ENCODE assay signal across 22 cellular contexts in the genomic region with DNA sequence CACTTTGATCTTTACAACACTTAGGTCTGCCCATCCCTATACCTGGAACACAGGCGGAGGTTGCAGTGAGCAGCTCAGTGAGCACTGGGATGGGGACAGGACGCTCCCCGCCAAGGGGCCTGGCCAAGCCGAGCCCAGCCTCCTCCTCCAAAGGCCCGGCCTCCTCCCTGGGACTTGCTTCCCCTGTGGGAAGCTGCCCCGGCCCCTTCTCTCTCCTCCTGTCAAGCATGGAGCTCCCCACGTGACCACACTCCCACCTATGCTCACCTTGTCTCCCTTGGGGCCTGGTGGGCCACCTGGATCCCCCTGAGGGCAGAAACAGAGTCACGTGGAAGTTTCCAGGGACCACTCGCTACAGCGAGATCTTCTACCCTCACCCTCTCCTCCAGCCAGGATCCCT. TPM values are rescaled to one million over a fixed set of nuclear protein-coding genes. Genes with fewer than 3 reads are reported as not detected.
DNase-seq lines count a peak whose midpoint lies in the region; ATAC-seq and TF ChIP-seq lines count a peak whose summit lies in the region.
"Had no signal": no experiment of that assay in that cellular context is flagged by ENCODE, and none has a peak within 500 bp of the region (broad histone marks: within the 10 kb centered on the region; RNA-seq: fewer than 3 reads in every experiment).

No MANE protein-coding gene starts in this region.

- H3K4me1 ChIP-seq in IMR-90 (ENCODE audit: control insufficient read depth, insufficient read depth, low read length) (peaks cover 44% of the 10 kb centered on the region), RWPE2 (ENCODE audit: insufficient read depth, poor library complexity, severe bottlenecking) (peaks cover 17% of the 10 kb centered on the region), mesenchymal stem cell (ENCODE audit: control insufficient read depth, insufficient read depth, low read depth, low read length) (peaks cover 49% of the 10 kb centered on the region), foreskin keratinocyte (peaks cover 10% of the 10 kb centered on the region)
- H3K4me1 ChIP-seq: HAP-1 had no signal

- peak overlapping the region; percentile 100 for H4K91ac ChIP-seq in IMR-90 (ENCODE audit: insufficient read depth, low read depth, low read length)
- H4K91ac ChIP-seq in mesenchymal stem cell (ENCODE audit: low read length) = peak overlapping the region; percentile 84

- H3K9me1 ChIP-seq in IMR-90 (ENCODE audit: insufficient read depth, low read length) = peaks cover 32% of the 10 kb centered on the region

- H2AK9ac ChIP-seq in IMR-90 (replicated peaks; ENCODE audit: low read depth, low read length, poor library complexity) = peak overlapping the region; percentile 85

- intact Hi-C loops in IMR-90 (cut with micrococcal nuclease) = no loop called here

- DNase-seq in IMR-90 (no peak), RWPE2 (ENCODE audit: low spot score) (no peak), mesenchymal stem cell (no peak), UCSD-AML1 (lab: John Stamatoyannopoulos, UW; ENCODE audit: unreplicated experiment) (no peak), foreskin keratinocyte (no peak)
- DNase-seq in activated CD4-positive, alpha-beta T cell treated with anti-CD3 and anti-CD28 coated beads for 1 hour = no peak
- DNase-seq: DMS53, GDM1, KG1, NCI-H1092, NCI-H2081, NCI-H446, NCI-H526, PC-3, RPMI8226, SIG-M5 had no signal

- TF ChIP-seq POLR2A in IMR-90 (IDR thresholded peaks at IDR 0.05; ENCODE audit: low read depth, low read length) = no peak

- in situ Hi-C loops in IMR-90 (cut with MboI; ENCODE audit: low sequenced_read_pairs) = no loop called here

- H2BK120ac ChIP-seq in IMR-90 (ENCODE audit: low read depth, low read length) (peak overlapping the region; percentile 100), mesenchymal stem cell (ENCODE audit: low read depth, low read length) (peak overlapping the region; percentile 42)

- peak overlapping the region; percentile 99 for H2BK20ac ChIP-seq in IMR-90 (ENCODE audit: low read depth, low read length)

- H2BK15ac ChIP-seq in IMR-90 (ENCODE audit: low read depth, low read length) = peak overlapping the region; percentile 98; the same call in 2 of the 3 replicates
- H2BK15ac ChIP-seq in mesenchymal stem cell (ENCODE audit: low read depth, poor library complexity, severe bottlenecking) = peak overlapping the region; percentile 52

- H3K27ac ChIP-seq in IMR-90 (ENCODE audit: insufficient read depth, low read length) (peak overlapping the region; percentile 87), RWPE2 (ENCODE audit: poor library complexity, severe bottlenecking) (peak overlapping the region; percentile 84), mesenchymal stem cell (ENCODE audit: low read length, poor library complexity, severe bottlenecking) (no peak overlapping the region), foreskin keratinocyte (no peak overlapping the region)
- H3K27ac ChIP-seq: HL-60 had no signal

- H3K27me3 ChIP-seq in IMR-90 (ENCODE audit: control insufficient read depth, insufficient read depth, low read length) (no peaks in the 10 kb centered on the region), RWPE2 (ENCODE audit: insufficient read depth, poor library complexity, severe bottlenecking) (no peaks in the 10 kb centered on the region), mesenchymal stem cell (ENCODE audit: control insufficient read depth in 1 of 2, insufficient read depth in 1 of 2, low read length in 2 of 2) (no peaks in the 10 kb centered on the region), foreskin keratinocyte (no peaks in the 10 kb centered on the region)

- H3K4me2 ChIP-seq in IMR-90 (ENCODE audit: low read depth, low read length) (no peak overlapping the region), mesenchymal stem cell (ENCODE audit: low read length, poor library complexity, severe bottlenecking) (no peak overlapping the region)
- H3K4me2 ChIP-seq: GM23338 had no signal

- WGBS in IMR-90 (ENCODE audit: extremely low coverage in 2 of 2, insufficient read length in 1 of 2), 2 experiments = 88% methylated on average over 5 of the region's 10 CpGs; no CpG with 5 or more reads in 1 of the 2 experiments
- 88% methylated on average over 10 of the region's 10 CpGs for WGBS in mesenchymal stem cell

- H3K79me1 ChIP-seq in IMR-90 (ENCODE audit: low read depth in 1 of 2, low read length in 2 of 2) (peaks cover 11 to 74% of the 10 kb centered on the region in 2 experiments; a peak in 3 of 4 replicates), mesenchymal stem cell (replicated peaks; ENCODE audit: low read length, poor library complexity, severe bottlenecking) (peaks cover 1% of the 10 kb centered on the region)

- H3K23ac ChIP-seq in IMR-90 (ENCODE audit: low read depth, low read length) (no peak overlapping the region), mesenchymal stem cell (ENCODE audit: low read length in 2 of 2) (no peak overlapping the region)

- peak overlapping the region; percentile 52; the same call in 1 of the 2 replicates for H4K5ac ChIP-seq in IMR-90 (ENCODE audit: low read depth, low read length)

- no peak for TF ChIP-seq CTCF in IMR-90 (conservative IDR thresholded peaks at IDR 0.05; ENCODE audit: low read depth, low read length)
- no peak for TF ChIP-seq CTCF in RWPE2 (IDR thresholded peaks at IDR 0.05; ENCODE audit: poor library complexity, severe bottlenecking)
- no peak for TF ChIP-seq CTCF in foreskin keratinocyte (conservative IDR thresholded peaks at IDR 0.05)

- H2AK5ac ChIP-seq in IMR-90 (ENCODE audit: low read depth, low read length) (peak overlapping the region; percentile 100), mesenchymal stem cell (ENCODE audit: low read length, severe bottlenecking) (peak overlapping the region; percentile 97)

- TF ChIP-seq RAD21 in IMR-90 (IDR thresholded peaks at IDR 0.05; ENCODE audit: low read length) = no peak

- CTCF ChIA-PET in IMR-90 (lab: Yijun Ruan, JAX) = no interaction called here

- no peak overlapping the region for H2AFZ ChIP-seq in IMR-90 (replicated peaks; ENCODE audit: low read length, poor library complexity)
- H2AFZ ChIP-seq in mesenchymal stem cell (ENCODE audit: low read depth, low read length) = no peak overlapping the region
- H2AFZ ChIP-seq: GM23338 had no signal

- peak overlapping the region; percentile 97 for H3K4ac ChIP-seq in IMR-90 (ENCODE audit: low read depth, low read length)
- peak overlapping the region in 1 of 2 experiments; percentile 73 for H3K4ac ChIP-seq in mesenchymal stem cell (ENCODE audit: low read depth in 1 of 2, low read length in 2 of 2)

- H3K4me3 ChIP-seq in IMR-90 (ENCODE audit: insufficient read depth, low read depth, low read length) = no peak overlapping the region
- H3K4me3 ChIP-seq in RWPE2 (ENCODE audit: severe bottlenecking) = no peak overlapping the region
- no peak overlapping the region for H3K4me3 ChIP-seq in mesenchymal stem cell (ENCODE audit: insufficient read depth in 1 of 2, low read depth in 1 of 2, low read length in 2 of 2)
- H3K4me3 ChIP-seq: GM23338, HAP-1 had no signal

- BruUV-seq in IMR-90 (replicated peaks; lab: Mats Ljungman, UMichigan) = no TSS peak

- dilution Hi-C loops in IMR-90 (cut with HindIII; ENCODE audit: low sequenced_read_pairs, unreplicated experiment) = no loop called here

- H4K8ac ChIP-seq in IMR-90 (ENCODE audit: low read depth in 2 of 2, low read length in 2 of 2) (peak overlapping the region; percentile 85 to 94; a peak in 2 of 4 replicates), mesenchymal stem cell (ENCODE audit: low read length) (peak overlapping the region; percentile 38)

- H2BK5ac ChIP-seq in IMR-90 (ENCODE audit: low read depth, low read length, poor library complexity, severe bottlenecking) (peak overlapping the region; percentile 95), mesenchymal stem cell (ENCODE audit: low read depth, low read length, poor library complexity, severe bottlenecking) (no peak overlapping the region)

- peak overlapping the region; percentile 70 for H3K18ac ChIP-seq in IMR-90 (ENCODE audit: low read depth, low read length)
- H3K18ac ChIP-seq in mesenchymal stem cell (ENCODE audit: low read depth in 1 of 2, low read length in 2 of 2) = peak overlapping the region; percentile 6 to 28

- ATAC-seq in IMR-90 (ENCODE audit: low read depth) (no peak), RWPE2 (ENCODE audit: low read depth) (no peak), GM18502 (IDR thresholded peaks at IDR 0.05; ENCODE audit: poor library complexity, unreplicated experiment) (no peak), foreskin keratinocyte (no peak)
- ATAC-seq: GM23338, HepG2, PC-3 had no signal

- H3K9me3 ChIP-seq in IMR-90 (ENCODE audit: control insufficient read depth, insufficient read depth, low read length) = no peaks in the 10 kb centered on the region
- H3K9me3 ChIP-seq in RWPE2 (ENCODE audit: severe bottlenecking) = no peaks in the 10 kb centered on the region
- H3K9me3 ChIP-seq in mesenchymal stem cell (ENCODE audit: control insufficient read depth, low read length) = no peaks in the 10 kb centered on the region
- H3K9me3 ChIP-seq: HAP-1 had no signal

- POLR2A ChIA-PET in IMR-90 (lab: Charles Lee; ENCODE audit: unreplicated experiment) = interaction anchor here (0.5 kb wide), 1 partner anchor 14 kb away, joined by 3 read pairs; no protein-coding TSS in a partner anchor

- H2BK12ac ChIP-seq in mesenchymal stem cell (ENCODE audit: low read length in 2 of 2) = peak overlapping the region; percentile 82 to 92

- H3K36me3 ChIP-seq in IMR-90 (ENCODE audit: control insufficient read depth, insufficient read depth, low read length) (peaks cover 66% of the 10 kb centered on the region), RWPE2 (ENCODE audit: low read depth) (peaks cover 86% of the 10 kb centered on the region), mesenchymal stem cell (ENCODE audit: control insufficient read depth in 1 of 2, insufficient read depth in 2 of 2, low read depth in 1 of 2, low read length in 2 of 2) (peaks cover 38 to 91% of the 10 kb centered on the region in 2 experiments)
- H3K36me3 ChIP-seq: HAP-1 had no signal

- H3K56ac ChIP-seq in IMR-90 (ENCODE audit: extremely low read depth, insufficient read depth, low read length) = no peak overlapping the region

- H4K20me1 ChIP-seq in IMR-90 (ENCODE audit: insufficient read depth, low read length) = no peaks in the 10 kb centered on the region

- H3K14ac ChIP-seq in IMR-90 (replicated peaks; ENCODE audit: low read depth, low read length) = peak overlapping the region; percentile 95
- H3K14ac ChIP-seq in mesenchymal stem cell (ENCODE audit: low read length in 2 of 2) = peak overlapping the region in 1 of 2 experiments; percentile 44

- H3K9ac ChIP-seq in IMR-90 (ENCODE audit: low read depth, low read length) = no peak overlapping the region; the same call in 1 of the 2 replicates
- H3K9ac ChIP-seq in mesenchymal stem cell (ENCODE audit: low read length) = no peak overlapping the region

RNA-seq across cellular contexts. Expression of a gene that starts 12.9 kb away (rescaled TPM):
- total RNA-seq in IMR-90 (2012; rRNA removed) (28.6 and 34.2 TPM in 2 replicates), foreskin keratinocyte (125 and 133 TPM in 2 replicates)
- polyA plus RNA-seq in IMR-90 (2012; rRNA removed) (62.8 and 65.2 TPM in 2 replicates), foreskin keratinocyte (74.3 and 80.3 TPM in 2 replicates)
- 30.1 and 39.5 TPM in 2 replicates for polyA plus RNA-seq in IMR-90 (2012; cell fraction: cytosol; rRNA removed)
- 228 and 260 TPM in 2 replicates for polyA plus RNA-seq in IMR-90 (2012; cell fraction: nucleus; rRNA removed; ENCODE audit: low replicate concordance)
- 20.9 TPM for polyA plus RNA-seq in mesenchymal stem cell (2013, experiment 1 of 2)
- polyA plus RNA-seq in mesenchymal stem cell (2013, experiment 2 of 2) = 18.3 TPM
- total RNA-seq: B cell had no signal

RNA-seq across cellular contexts. Expression of a gene that starts 46.2 kb away (rescaled TPM):
- total RNA-seq in IMR-90 (2012; rRNA removed) (90.0 and 104 TPM in 2 replicates), foreskin keratinocyte (94.3 and 95.7 TPM in 2 replicates)
- polyA plus RNA-seq in IMR-90 (2012; rRNA removed) (84.2 TPM in 2 replicates), foreskin keratinocyte (105 and 106 TPM in 2 replicates)
- polyA plus RNA-seq in IMR-90 (2012; cell fraction: cytosol; rRNA removed) = 60.3 and 78.3 TPM in 2 replicates
- 41.2 and 50.2 TPM in 2 replicates for polyA plus RNA-seq in IMR-90 (2012; cell fraction: nucleus; rRNA removed; ENCODE audit: low replicate concordance)
- 56.0 TPM for polyA plus RNA-seq in mesenchymal stem cell (2013, experiment 1 of 2)
- 55.6 TPM for polyA plus RNA-seq in mesenchymal stem cell (2013, experiment 2 of 2)

Comparison
In these comparisons a context has a peak if more than half of its experiments do, and no peak if none do; other contexts are left out.
1. H3K27ac ChIP-seq: peak in IMR-90 (single experiment) and RWPE2 (single experiment); none in mesenchymal stem cell (single experiment) and foreskin keratinocyte (single experiment).